8 cellular contexts compared by ENCODE assay signal in the genomic region with DNA sequence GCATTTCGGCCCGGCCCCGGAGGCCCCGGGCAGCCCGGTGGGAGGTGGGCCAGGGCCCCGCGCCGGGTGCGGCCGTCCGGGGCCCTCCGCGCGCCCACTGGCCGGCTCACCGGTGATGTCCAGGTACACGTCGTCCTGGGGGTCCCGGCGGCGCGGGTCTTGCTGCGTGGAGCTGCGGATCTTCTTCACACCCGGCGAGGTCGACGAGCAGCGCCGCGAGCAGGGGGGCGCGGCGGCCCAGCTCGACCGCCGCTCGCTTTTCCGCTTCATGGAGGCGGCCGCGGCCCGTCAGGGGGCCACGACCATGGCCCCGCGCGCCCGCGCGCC. TPM values are rescaled to one million over a fixed set of nuclear protein-coding genes. Genes with fewer than 3 reads are reported as not detected.
DNase-seq lines count a peak whose midpoint lies in the region; ATAC-seq and TF ChIP-seq lines count a peak whose summit lies in the region.

No MANE protein-coding gene starts in this region.

- H3K27ac ChIP-seq in A673 (ENCODE audit: low read depth, low read length, poor library complexity, severe bottlenecking) (peak overlapping the region; percentile 21), HL-60 (replicated peaks) (no peak overlapping the region), muscle layer of duodenum (ENCODE audit: low read length) (no peak overlapping the region)
- no peak overlapping the region for H3K27ac ChIP-seq in effector memory CD4-positive, alpha-beta T cell (ENCODE audit: insufficient read depth, low read length, poor library complexity, severe bottlenecking)

- ATAC-seq in GM18868 (IDR thresholded peaks at IDR 0.05; ENCODE audit: unreplicated experiment): no peak
- no peak for ATAC-seq in HG02571 (IDR thresholded peaks at IDR 0.05; ENCODE audit: unreplicated experiment)

- H3K4me1 ChIP-seq in A673 (ENCODE audit: insufficient read depth, low read length, poor library complexity, severe bottlenecking): peaks cover 10% of the 10 kb centered on the region
- peaks cover 7% of the 10 kb centered on the region for H3K4me1 ChIP-seq in effector memory CD4-positive, alpha-beta T cell (ENCODE audit: control insufficient read depth, insufficient read depth, low read length, poor library complexity, severe bottlenecking)
- H3K4me1 ChIP-seq in muscle layer of duodenum (ENCODE audit: control insufficient read depth in 1 of 2, insufficient read depth in 2 of 2, low read length in 2 of 2): peaks cover 3 to 7% of the 10 kb centered on the region in 2 donors

- no TSS peak for BruUV-seq in A673 (replicated peaks; lab: Mats Ljungman, UMichigan)

- H3K9me3 ChIP-seq in A673 (ENCODE audit: low read depth, low read length, poor library complexity, severe bottlenecking) (no peaks in the 10 kb centered on the region), muscle layer of duodenum (ENCODE audit: control insufficient read depth in 1 of 2, low read length in 2 of 2) (no peaks in the 10 kb centered on the region)
- no peaks in the 10 kb centered on the region for H3K9me3 ChIP-seq in effector memory CD4-positive, alpha-beta T cell (ENCODE audit: control insufficient read depth, low read length)

- POLR2A ChIA-PET in A673 (lab: Charles Lee; ENCODE audit: low non-redundant PET): no interaction called here

- intact Hi-C loops in A673 (cut with micrococcal nuclease; ENCODE audit: unreplicated experiment): no loop called here

- CTCF ChIA-PET in A673 (lab: Charles Lee): no interaction called here

- no peak for TF ChIP-seq CTCF in A673 (conservative IDR thresholded peaks at IDR 0.05; ENCODE audit: low read depth, low read length)
- no peak for TF ChIP-seq CTCF in HL-60 (IDR thresholded peaks at IDR 0.05; ENCODE audit: insufficient read depth, low read length)

- H3K4me3 ChIP-seq in A673 (ENCODE audit: low read depth, low read length, poor library complexity, severe bottlenecking): peak overlapping the region; percentile 80
- peak overlapping the region; percentile 27; the same call in 1 of the 2 replicates for H3K4me3 ChIP-seq in HL-60 (replicated peaks; ENCODE audit: insufficient read depth, low read length)
- H3K4me3 ChIP-seq in effector memory CD4-positive, alpha-beta T cell (ENCODE audit: insufficient read depth, low read depth, low read length, poor library complexity, severe bottlenecking): peak overlapping the region; percentile 46
- H3K4me3 ChIP-seq in muscle layer of duodenum (ENCODE audit: low read depth in 1 of 2, low read length in 2 of 2): peak overlapping the region; percentile 56 to 75

- H3K27me3 ChIP-seq in A673 (replicated peaks; ENCODE audit: insufficient read depth, low read depth, low read length, poor library complexity) (no peaks in the 10 kb centered on the region), HL-60 (ENCODE audit: insufficient read depth, poor library complexity, severe bottlenecking) (peaks cover 27% of the 10 kb centered on the region), muscle layer of duodenum (ENCODE audit: low read depth, low read length) (no peaks in the 10 kb centered on the region)
- peaks cover 8% of the 10 kb centered on the region for H3K27me3 ChIP-seq in effector memory CD4-positive, alpha-beta T cell (replicated peaks; ENCODE audit: control insufficient read depth, insufficient read depth, low read length, poor library complexity, severe bottlenecking)

- DNase-seq in A673 (ENCODE audit: low spot score) (no peak), HL-60 (ENCODE audit: low read depth in 1 of 2, low spot score in 1 of 2) (no peak), NCI-H187 treated with DMSO at 0.1 percent for 48 hours (lab: John Stamatoyannopoulos, UW) (no peak), NCI-H510A (lab: John Stamatoyannopoulos, UW) (no peak)
- no peak for DNase-seq in effector memory CD4-positive, alpha-beta T cell

- H3K36me3 ChIP-seq in A673 (ENCODE audit: insufficient read depth, low read length, poor library complexity, severe bottlenecking) (no peaks in the 10 kb centered on the region), muscle layer of duodenum (ENCODE audit: control insufficient read depth in 1 of 2, insufficient read depth in 2 of 2, low read length in 2 of 2) (no peaks in the 10 kb centered on the region)
- no peaks in the 10 kb centered on the region for H3K36me3 ChIP-seq in effector memory CD4-positive, alpha-beta T cell (ENCODE audit: control insufficient read depth, insufficient read depth, low read length)

RNA-seq across cellular contexts. Expression of a gene that starts 0.6 kb away (rescaled TPM):
- 3.8 and 5.2 TPM in 2 replicates for total RNA-seq in A673 (2021)

RNA-seq across cellular contexts. Expression of a gene that starts 36.0 kb away (rescaled TPM):
- total RNA-seq in A673 (2021): 2.4 and 2.6 TPM in 2 replicates

Comparison
In these comparisons a context has a peak if more than half of its experiments do, and no peak if none do; other contexts are left out.
1. H3K4me3 ChIP-seq: peak in every context shown above with its lines; median percentile 80 in A673; 66 in muscle layer of duodenum; 46 in effector memory CD4-positive, alpha-beta T cell; 27 in HL-60.